Comparison of ENCODE assay signal across 1 cellular context in genomic region chr1:39258146-39258924, GRCh38.
TF ChIP-seq lines count a peak whose summit lies in the region.

No MANE protein-coding gene starts in this region.

TF ChIP-seq in SK-N-SH treated with all-trans-retinoic acid at 6 μM for 48 hours, 23 proteins besides CTCF, POLR2A, EP300 and RAD21 (continued from another document):
- TF ChIP-seq OSR1 (CRISPR knock-in tag; IDR thresholded peaks at IDR 0.05): no peak
- TF ChIP-seq TSHZ2 (CRISPR knock-in tag; IDR thresholded peaks at IDR 0.05): no peak
